8 cellular contexts compared by ENCODE assay signal in genomic region chr9:40991100-40991740, GRCh38.
A peak's percentile ranks its signal among the peaks of the same experiment; 100 is the strongest.
DNase-seq lines count a peak whose midpoint lies in the region; ATAC-seq and TF ChIP-seq lines count a peak whose summit lies in the region.
"Not testable (repeated sequence)": the region's sequence is repeated elsewhere in the genome, so short reads cannot be mapped to it uniquely, and the experiment has no call there.

No MANE protein-coding gene starts in this region.

- peak overlapping the region; percentile 84 for H3K27ac ChIP-seq in VCaP
- H3K27ac ChIP-seq in cingulate gyrus (ENCODE audit: low read depth, low read length): peak overlapping the region; percentile 98
- H3K27ac ChIP-seq in heart left ventricle: peak overlapping the region; percentile 78 to 98 (median 94)
- peak overlapping the region; percentile 96 for H3K27ac ChIP-seq in lower lobe of right lung
- H3K27ac ChIP-seq in uterus: peak overlapping the region; percentile 87 to 95

- ATAC-seq in heart left ventricle, lower lobe of right lung: not testable (repeated sequence)

- in situ Hi-C loops in Caki2 (cut with HindIII; ENCODE audit: low pct_unique_long_range_greater_than_20kb, low sequenced_read_pairs): not testable (repeated sequence)

- H3K27me3 ChIP-seq in heart left ventricle; lower lobe of right lung (ENCODE audit: low read depth); uterus: not testable (repeated sequence)

- 55 to 63% (median 60%) methylated on average over 20 of the region's 20 CpGs for WGBS in heart left ventricle, 4 donors

- peaks cover 0 to 18% (median 12%) of the 10 kb centered on the region in 9 donors for H3K36me3 ChIP-seq in heart left ventricle
- not testable (repeated sequence) for H3K36me3 ChIP-seq in lower lobe of right lung, uterus

- not testable (repeated sequence) for H3K9me3 ChIP-seq in heart left ventricle, lower lobe of right lung, uterus

- intact Hi-C loops in heart left ventricle (cut with DNase I); lower lobe of right lung (cut with DNase I); uterus (cut with DNase I; ENCODE audit: low total_unique reads): not testable (repeated sequence)

- peak; percentile 2 for DNase-seq in Caki2 (ENCODE audit: low read depth)
- not testable (repeated sequence) for DNase-seq in Jurkat, Clone E6-1 (ENCODE audit: low read depth, low spot score); heart left ventricle; lower lobe of right lung; retinal pigment epithelial cell (ENCODE audit: low read depth); uterus

- peak overlapping the region; percentile 85 for H3K4me3 ChIP-seq in Jurkat, Clone E6-1 (ENCODE audit: low read length)
- H3K4me3 ChIP-seq in heart left ventricle: peak overlapping the region; percentile 48 to 98 (median 76)
- peak overlapping the region; percentile 88 for H3K4me3 ChIP-seq in lower lobe of right lung
- peak overlapping the region; percentile 91 for H3K4me3 ChIP-seq in retinal pigment epithelial cell (ENCODE audit: low read length)
- peak overlapping the region; percentile 59 to 86 for H3K4me3 ChIP-seq in uterus

- TF ChIP-seq POLR2A in heart left ventricle (IDR thresholded peaks at IDR 0.05); uterus (IDR thresholded peaks at IDR 0.05): not testable (repeated sequence)

- TF ChIP-seq CTCF in VCaP (conservative IDR thresholded peaks at IDR 0.05); heart left ventricle (IDR thresholded peaks at IDR 0.05); lower lobe of right lung (IDR thresholded peaks at IDR 0.05); retinal pigment epithelial cell (conservative IDR thresholded peaks at IDR 0.05; ENCODE audit: low read depth, low read length); uterus (IDR thresholded peaks at IDR 0.05): not testable (repeated sequence)

- peaks cover 0 to 43% (median 25%) of the 10 kb centered on the region in 12 donors for H3K4me1 ChIP-seq in heart left ventricle
- H3K4me1 ChIP-seq in lower lobe of right lung: peaks cover 31% of the 10 kb centered on the region
- not testable (repeated sequence) for H3K4me1 ChIP-seq in uterus
